ENCODE assay signal across 12 cellular contexts in genomic region chr12:19018302-19018980, GRCh38.
DNase-seq lines count a peak whose midpoint lies in the region; ATAC-seq, FAIRE-seq and TF ChIP-seq lines count a peak whose summit lies in the region.
"Had no signal": no experiment of that assay in that cellular context is flagged by ENCODE, and none has a peak within 500 bp of the region (broad histone marks: within the 10 kb centered on the region; RNA-seq: fewer than 3 reads in every experiment).

No MANE protein-coding gene starts in this region.

- CTCF ChIA-PET in endothelial cell of umbilical vein (lab: Charles Lee), result interaction anchor here (1.7 kb wide), 1 partner anchor 10 kb away, joined by 4 read pairs; no protein-coding TSS in a partner anchor

- peak; percentile 72 for DNase-seq in ACHN
- peak; percentile 69 for DNase-seq in LHCN-M2 (ENCODE audit: low read depth)
- peak; percentile 70 for DNase-seq in endothelial cell of umbilical vein (ENCODE audit: low read depth, low spot score)
- DNase-seq in left lung, result no peak
- no peak for DNase-seq in NCI-H2171 treated with DMSO at 0.1 percent for 48 hours (lab: John Stamatoyannopoulos, UW)
- DNase-seq in NCI-H774 (lab: John Stamatoyannopoulos, UW), result no peak
- DNase-seq: activated naive CD8-positive, alpha-beta T cell treated with anti-CD3 and anti-CD28 coated beads for 36 hours; NCI-H82; upper lobe of right lung had no signal

- H3K27me3 ChIP-seq in endothelial cell of umbilical vein (ENCODE audit: control insufficient read depth in 2 of 2, insufficient read depth in 2 of 2, low read length in 2 of 2) (no peaks in the 10 kb centered on the region), left lung (no peaks in the 10 kb centered on the region)
- H3K27me3 ChIP-seq: upper lobe of right lung had no signal

- in situ Hi-C loops in ACHN (cut with HindIII; ENCODE audit: low pct_ligation_motif_present, low pct_unique_long_range_greater_than_20kb, low sequenced_read_pairs), result no loop called here

- no peak overlapping the region for H2AFZ ChIP-seq in endothelial cell of umbilical vein (ENCODE audit: low read depth, low read length)

- intact Hi-C loops in endothelial cell of umbilical vein (cut with micrococcal nuclease), result no loop called here
- intact Hi-C loops in left lung (cut with DNase I), result no loop called here

- FAIRE-seq in endothelial cell of umbilical vein (lab: Jason Lieb, UNC), result peak; percentile 62

- dilution Hi-C loops in endothelial cell of umbilical vein (cut with MboI; ENCODE audit: extremely low pct_ligation_motif_present, low sequenced_read_pairs), result no loop called here

- H3K79me2 ChIP-seq in endothelial cell of umbilical vein (ENCODE audit: control insufficient read depth, insufficient read depth, low read length), result no peaks in the 10 kb centered on the region

- ATAC-seq in left lung, result peak; percentile 36
- no peak for ATAC-seq in HG03039 (IDR thresholded peaks at IDR 0.05; ENCODE audit: unreplicated experiment)
- no peak for ATAC-seq in GM21737 (IDR thresholded peaks at IDR 0.05; ENCODE audit: unreplicated experiment)
- ATAC-seq: upper lobe of right lung had no signal

- no peaks in the 10 kb centered on the region for H4K20me1 ChIP-seq in endothelial cell of umbilical vein (replicated peaks; ENCODE audit: control insufficient read depth, extremely low read depth, insufficient read depth, low read length)

- H3K9me3 ChIP-seq in endothelial cell of umbilical vein (replicated peaks; ENCODE audit: control insufficient read depth, insufficient read depth, low read length), result no peaks in the 10 kb centered on the region
- H3K9me3 ChIP-seq in left lung, result no peaks in the 10 kb centered on the region
- H3K9me3 ChIP-seq: prostate gland, upper lobe of right lung had no signal

- TF ChIP-seq POLR2A in endothelial cell of umbilical vein (IDR thresholded peaks at IDR 0.05; ENCODE audit: low read depth, low read length), result no peak

- H3K9me1 ChIP-seq in endothelial cell of umbilical vein (replicated peaks; ENCODE audit: control insufficient read depth, extremely low read depth, insufficient read depth, low read length), result no peaks in the 10 kb centered on the region

- no peak overlapping the region for H3K9ac ChIP-seq in endothelial cell of umbilical vein (replicated peaks; ENCODE audit: extremely low read depth, insufficient read depth, low read length)

- H3K36me3 ChIP-seq in endothelial cell of umbilical vein (ENCODE audit: control insufficient read depth in 2 of 2, extremely low read depth in 1 of 2, insufficient read depth in 2 of 2, low read length in 2 of 2), result no peaks in the 10 kb centered on the region
- H3K36me3 ChIP-seq in left lung, result no peaks in the 10 kb centered on the region
- H3K36me3 ChIP-seq: prostate gland, upper lobe of right lung had no signal

- H3K27ac ChIP-seq in endothelial cell of umbilical vein (ENCODE audit: insufficient read depth, low read depth, low read length) (no peak overlapping the region), left lung (no peak overlapping the region)
- H3K27ac ChIP-seq: prostate gland, upper lobe of right lung had no signal

- POLR2A ChIA-PET in endothelial cell of umbilical vein (lab: Charles Lee), result no interaction called here

- no TSS peak for BruUV-seq in endothelial cell of umbilical vein (replicated peaks; lab: Mats Ljungman, UMichigan)

- H3K4me3 ChIP-seq in endothelial cell of umbilical vein (replicated peaks in 1 of 3; ENCODE audit: insufficient read depth in 1 of 3, low read depth in 1 of 3, low read length in 3 of 3), result no peak overlapping the region
- H3K4me3 ChIP-seq in left lung, result no peak overlapping the region
- H3K4me3 ChIP-seq: prostate gland, upper lobe of right lung had no signal

- H3K4me1 ChIP-seq in endothelial cell of umbilical vein (ENCODE audit: control insufficient read depth, extremely low read depth, insufficient read depth, low read length) (peaks cover 10% of the 10 kb centered on the region), left lung (no peaks in the 10 kb centered on the region)
- H3K4me1 ChIP-seq: prostate gland, upper lobe of right lung had no signal

- H3K4me2 ChIP-seq in endothelial cell of umbilical vein (ENCODE audit: insufficient read depth, low read length), result no peak overlapping the region

- TF ChIP-seq CTCF in endothelial cell of umbilical vein (IDR thresholded peaks at IDR 0.05; ENCODE audit: extremely low read depth in 1 of 2, insufficient read depth in 1 of 2, low read depth in 1 of 2, low read length in 2 of 2), result no peak
- TF ChIP-seq CTCF in left lung (IDR thresholded peaks at IDR 0.05), result no peak

TF ChIP-seq in endothelial cell of umbilical vein, 7 proteins besides CTCF, POLR2A, EP300 and RAD21:
- no peak for TF ChIP-seq JUN (IDR thresholded peaks at IDR 0.05; ENCODE audit: borderline replicate concordance, insufficient read depth, insufficient read length, low read depth)

Comparison
In these comparisons a context has a peak if more than half of its experiments do, and no peak if none do; other contexts are left out.
1. DNase-seq: peak in ACHN (single experiment), LHCN-M2 (single experiment) and endothelial cell of umbilical vein (single experiment); none in left lung (0 of 2), NCI-H2171 treated with DMSO at 0.1 percent for 48 hours (single experiment) and NCI-H774 (single experiment).